Comparison of ENCODE assay signal across 32 cellular contexts in genomic region chr1:154845879-154846278, GRCh38. TPM values are rescaled to one million over a fixed set of nuclear protein-coding genes. Genes with fewer than 3 reads are reported as not detected.
DNase-seq lines count a peak whose midpoint lies in the region; ATAC-seq and TF ChIP-seq lines count a peak whose summit lies in the region.
"Had no signal": no experiment of that assay in that cellular context is flagged by ENCODE, and none has a peak within 500 bp of the region (broad histone marks: within the 10 kb centered on the region; RNA-seq: fewer than 3 reads in every experiment).

No MANE protein-coding gene starts in this region.

- peak overlapping the region; percentile 76 for H3K27ac ChIP-seq in OCI-LY1 (ENCODE audit: low read depth, low read length, poor library complexity, severe bottlenecking)
- H3K27ac ChIP-seq: brain microvascular endothelial cell, left lung, ovary, PC-9, stomach, tibial artery had no signal

- no peaks in the 10 kb centered on the region for H3K9me2 ChIP-seq in OCI-LY1 (ENCODE audit: low read depth, low read length)

- no peaks in the 10 kb centered on the region for H3K27me3 ChIP-seq in OCI-LY1 (ENCODE audit: insufficient read depth, low read length)
- H3K27me3 ChIP-seq: brain microvascular endothelial cell, heart right ventricle, left lung, ovary had no signal

- H4K20me1 ChIP-seq in OCI-LY1 (ENCODE audit: insufficient read depth, low read length), result no peaks in the 10 kb centered on the region

- no peak overlapping the region for H3K4me3 ChIP-seq in OCI-LY1 (ENCODE audit: low read depth, low read length, poor library complexity, severe bottlenecking)
- H3K4me3 ChIP-seq: heart right ventricle, left lung, ovary, PC-9, sigmoid colon, stomach, tibial artery had no signal

- intact Hi-C loops in left ventricle myocardium superior (cut with micrococcal nuclease), result no loop called here
- intact Hi-C loops in left cardiac atrium (cut with DNase I), result no loop called here

- H2AFZ ChIP-seq in OCI-LY1 (ENCODE audit: low read length), result no peak overlapping the region
- H2AFZ ChIP-seq: PC-9 had no signal

- ATAC-seq in left ventricle myocardium superior (peak; percentile 20), left cardiac atrium (no peak), HG03439 (IDR thresholded peaks at IDR 0.05; ENCODE audit: unreplicated experiment) (no peak)
- ATAC-seq: activated CD8-positive, alpha-beta T cell treated with anti-CD3 and anti-CD28 coated beads for 36 hours; activated naive CD8-positive, alpha-beta T cell treated with anti-CD3 and anti-CD28 coated beads, Interleukin-2, amount 50 U/mL, for 24 hours; left lung; natural killer cell; T-cell had no signal

- H3K4me2 ChIP-seq in OCI-LY1 (ENCODE audit: low read length), result peak overlapping the region; percentile 24; the same call in 1 of the 2 replicates
- H3K4me2 ChIP-seq: PC-9 had no signal

- DNase-seq in left ventricle myocardium superior, result peak; percentile 56
- DNase-seq in left cardiac atrium, result no peak
- DNase-seq in medulla oblongata (ENCODE audit: extremely low spot score), result peak; percentile 40
- no peak for DNase-seq in NCI-H748 treated with DMSO at 0.1 percent for 48 hours (lab: John Stamatoyannopoulos, UW)
- DNase-seq in NCI-H1048 (lab: John Stamatoyannopoulos, UW), result no peak
- DNase-seq in NCI-H2107 treated with DMSO at 0.1 percent for 48 hours (lab: John Stamatoyannopoulos, UW; ENCODE audit: unreplicated experiment), result no peak
- DNase-seq: activated CD4-positive, alpha-beta T cell treated with anti-CD3 and anti-CD28 coated beads for 1 hour; activated CD8-positive, alpha-beta T cell treated with anti-CD3 and anti-CD28 coated beads for 36 hours; activated gamma-delta T cell; activated naive CD8-positive, alpha-beta T cell treated with anti-CD3 and anti-CD28 coated beads, Interleukin-2, amount 50 U/mL, for 24 hours; activated T-cell treated with anti-CD3 and anti-CD28 coated beads for 4 hours; brain microvascular endothelial cell; CD4-positive, CD25-positive, alpha-beta regulatory T cell; effector CD8-positive, alpha-beta T cell; erythroblast; HFFc6; left lung; natural killer cell; NCI-H146; NCI-H82; ovary; SIG-M5; sigmoid colon; stimulated activated CD4-positive, alpha-beta T cell treated with anti-CD3 and anti-CD28 coated beads, Interleukin-15, amount 100 ng/mL, for 24 hours; stomach; T-cell; tibial artery had no signal

- H3K79me2 ChIP-seq in OCI-LY1 (ENCODE audit: insufficient read depth, low read length), result peaks cover 17% of the 10 kb centered on the region

- H3K4me1 ChIP-seq in OCI-LY1 (ENCODE audit: insufficient read depth, low read length, severe bottlenecking), result peaks cover 71% of the 10 kb centered on the region
- H3K4me1 ChIP-seq: tibial artery had no signal

- TF ChIP-seq CTCF in OCI-LY1 (IDR thresholded peaks at IDR 0.05; ENCODE audit: low read length), result no peak

- H3K36me3 ChIP-seq in OCI-LY1 (ENCODE audit: insufficient read depth, low read length), result peaks cover 31% of the 10 kb centered on the region; the same call in 1 of the 2 replicates
- H3K36me3 ChIP-seq: brain microvascular endothelial cell, heart right ventricle, left lung, ovary, sigmoid colon, stomach, tibial artery had no signal

- H3F3A ChIP-seq in OCI-LY1 (ENCODE audit: insufficient read depth, low read length), result no peaks in the 10 kb centered on the region

- H3K9ac ChIP-seq in OCI-LY1 (ENCODE audit: low read length), result no peak overlapping the region; the same call in 1 of the 2 replicates

- H3K9me3 ChIP-seq in OCI-LY1 (ENCODE audit: low read length), result no peaks in the 10 kb centered on the region
- H3K9me3 ChIP-seq: heart right ventricle, left lung, ovary, sigmoid colon, stomach, tibial artery had no signal

RNA-seq across cellular contexts. Expression of gene KCNN3, which starts 24.2 kb away (rescaled TPM):
- total RNA-seq in left ventricle myocardium superior (4.0 TPM), left cardiac atrium (1 to 10 TPM; 3.2 to 4.6 TPM)
- total RNA-seq: fibroblast of villous mesenchyme, HFFc6 had no signal

Comparison
In these comparisons a context has a peak if more than half of its experiments do, and no peak if none do; other contexts are left out.
1. DNase-seq: peak in left ventricle myocardium superior (single experiment) and medulla oblongata (single experiment); none in left cardiac atrium (single experiment), NCI-H748 treated with DMSO at 0.1 percent for 48 hours (single experiment), NCI-H1048 (single experiment) and NCI-H2107 treated with DMSO at 0.1 percent for 48 hours (single experiment).